19 cellular contexts compared by ENCODE assay signal in genomic region chr7:1323178-1324027, GRCh38.
DNase-seq lines count a peak whose midpoint lies in the region; ATAC-seq and TF ChIP-seq lines count a peak whose summit lies in the region.
"Had no signal": no experiment of that assay in that cellular context is flagged by ENCODE, and none has a peak within 500 bp of the region (broad histone marks: within the 10 kb centered on the region; RNA-seq: fewer than 3 reads in every experiment).

No MANE protein-coding gene starts in this region.

- H3K9me3 Mint-ChIP-seq in CD14-positive monocyte: peaks cover 0 to 9% (median 2%) of the 10 kb centered on the region in 7 donors
- H3K9me3 Mint-ChIP-seq: activated naive CD8-positive, alpha-beta T cell treated with anti-CD3 and anti-CD28 coated beads, Interleukin-2, amount 50 U/mL, for 24 hours; IgD-negative memory B cell had no signal

- ATAC-seq in GM19328 (IDR thresholded peaks at IDR 0.05; ENCODE audit: unreplicated experiment): no peak
- ATAC-seq: activated naive CD8-positive, alpha-beta T cell treated with anti-CD3 and anti-CD28 coated beads, Interleukin-2, amount 50 U/mL, for 24 hours; gastrocnemius medialis; HCT116 had no signal

- no peak for TF ChIP-seq CTCF in CD14-positive monocyte (IDR thresholded peaks at IDR 0.05)

- H3K4me3 Mint-ChIP-seq in CD14-positive monocyte: no peak overlapping the region
- H3K4me3 Mint-ChIP-seq: activated naive CD8-positive, alpha-beta T cell treated with anti-CD3 and anti-CD28 coated beads, Interleukin-2, amount 50 U/mL, for 24 hours; IgD-negative memory B cell had no signal

- peaks cover 6 to 38% (median 9%) of the 10 kb centered on the region in 3 donors for H3K27me3 Mint-ChIP-seq in CD14-positive monocyte (ENCODE audit: low read depth in 3 of 3)

- H3K4me1 Mint-ChIP-seq in CD14-positive monocyte: no peaks in the 10 kb centered on the region
- H3K4me1 Mint-ChIP-seq: activated naive CD8-positive, alpha-beta T cell treated with anti-CD3 and anti-CD28 coated beads, Interleukin-2, amount 50 U/mL, for 24 hours; IgD-negative memory B cell had no signal

- intact Hi-C loops in CD14-positive monocyte (cut with micrococcal nuclease) (no loop called here), posterior cingulate gyrus (cut with DNase I) (no loop called here)

- TF ChIP-seq POLR2A in erythroblast (IDR thresholded peaks at IDR 0.05; ENCODE audit: low read length): no peak

- no peaks in the 10 kb centered on the region for H3K36me3 Mint-ChIP-seq in CD14-positive monocyte
- H3K36me3 Mint-ChIP-seq: IgD-negative memory B cell had no signal

- DNase-seq in CD14-positive monocyte (ENCODE audit: low spot score) (peak; percentile 10), anterior cingulate cortex (lab: John Stamatoyannopoulos, UW) (peak in 32 of 58 donors; percentile 2 to 58 (median 23)), inferior parietal cortex (ENCODE audit: extremely low spot score) (peak; percentile 25), posterior cingulate gyrus (peak in 7 of 10 donors; percentile 23 to 91 (median 67)), NCI-H1694 treated with DMSO at 0.1 percent for 48 hours (lab: John Stamatoyannopoulos, UW) (no peak), GOT3 (lab: John Stamatoyannopoulos, UW) (no peak), erythroblast (lab: John Stamatoyannopoulos, UW) (no peak)
- DNase-seq: activated CD4-positive, alpha-beta T cell treated with anti-CD3 and anti-CD28 coated beads for 4 hours; activated naive CD8-positive, alpha-beta T cell treated with anti-CD3 and anti-CD28 coated beads, Interleukin-2, amount 50 U/mL, for 24 hours; DMS 273 treated with DMSO at 0.1 percent for 48 hours; gastrocnemius medialis; MM.1S; NCI-H187 treated with DMSO at 0.1 percent for 48 hours; NCI-H446; NK-92 treated with Interleukin-12 subunit alpha and Interleukin-12 subunit beta, amount 100 ng/mL, for 24 hours; stimulated activated CD8-positive, alpha-beta memory T cell treated with anti-CD3 and anti-CD28 coated beads, Interleukin-4, amount 100 ng/mL, for 48 hours had no signal

- no peak overlapping the region for H3K27ac Mint-ChIP-seq in CD14-positive monocyte
- H3K27ac Mint-ChIP-seq: activated naive CD8-positive, alpha-beta T cell treated with anti-CD3 and anti-CD28 coated beads, Interleukin-2, amount 50 U/mL, for 24 hours; IgD-negative memory B cell had no signal

Comparison
In these comparisons a context has a peak if more than half of its experiments do, and no peak if none do; other contexts are left out.
1. DNase-seq: peak in CD14-positive monocyte (single experiment), anterior cingulate cortex (32 of 58), inferior parietal cortex (single experiment) and posterior cingulate gyrus (7 of 10); none in NCI-H1694 treated with DMSO at 0.1 percent for 48 hours (single experiment), GOT3 (single experiment) and erythroblast (0 of 2).